8 cellular contexts compared by ENCODE assay signal in genomic region chr16:85570213-85570734, GRCh38. TPM values are rescaled to one million over a fixed set of nuclear protein-coding genes. Genes with fewer than 3 reads are reported as not detected.
DNase-seq lines count a peak whose midpoint lies in the region; ATAC-seq, FAIRE-seq and TF ChIP-seq lines count a peak whose summit lies in the region.

No MANE protein-coding gene starts in this region.

- peak; percentile 20 for ATAC-seq in central memory CD8-positive, alpha-beta T cell (replicated peaks; ENCODE audit: extremely low read depth, poor library complexity, severe bottlenecking)

- H3K27ac Mint-ChIP-seq in Calu3 (ENCODE audit: unreplicated experiment): no peak overlapping the region
- peak overlapping the region; percentile 70 for H3K27ac Mint-ChIP-seq in central memory CD8-positive, alpha-beta T cell (ENCODE audit: low read depth)

- TF ChIP-seq CTCF in Calu3 (IDR thresholded peaks at IDR 0.05; ENCODE audit: unreplicated experiment) (no peak), GM20000 (IDR thresholded peaks at IDR 0.05; ENCODE audit: extremely low read depth, missing control alignments) (no peak)

- H3K4me3 Mint-ChIP-seq in Calu3 (ENCODE audit: low read depth, unreplicated experiment): no peak overlapping the region
- peak overlapping the region; percentile 88 for H3K4me3 Mint-ChIP-seq in central memory CD8-positive, alpha-beta T cell

- no peaks in the 10 kb centered on the region for H3K9me3 Mint-ChIP-seq in Calu3 (ENCODE audit: low read depth, unreplicated experiment)
- no peaks in the 10 kb centered on the region for H3K9me3 Mint-ChIP-seq in central memory CD8-positive, alpha-beta T cell

- H3K27me3 Mint-ChIP-seq in Calu3 (ENCODE audit: unreplicated experiment): peaks cover 6% of the 10 kb centered on the region
- H3K27me3 Mint-ChIP-seq in central memory CD8-positive, alpha-beta T cell: no peaks in the 10 kb centered on the region

- no peak for TF ChIP-seq EP300 in Ishikawa (IDR thresholded peaks at IDR 0.05; ENCODE audit: borderline replicate concordance)

- FAIRE-seq in HTR-8/SVneo (lab: Jason Lieb, UNC): no peak

- H3K4me1 Mint-ChIP-seq in Calu3 (ENCODE audit: low read depth, unreplicated experiment): peaks cover 26% of the 10 kb centered on the region
- H3K4me1 Mint-ChIP-seq in central memory CD8-positive, alpha-beta T cell: peaks cover 72% of the 10 kb centered on the region

- DNase-seq in Calu3: peak; percentile 24
- DNase-seq in GM20000 (ENCODE audit: low spot score): peak; percentile 59
- no peak for DNase-seq in central memory CD8-positive, alpha-beta T cell (ENCODE audit: low spot score in 2 of 2)
- peak; percentile 30 for DNase-seq in stimulated activated CD8-positive, alpha-beta memory T cell treated with anti-CD3 and anti-CD28 coated beads, Interleukin-4, amount 100 ng/mL, for 24 hours (ENCODE audit: low read depth)
- no peak for DNase-seq in HTR-8/SVneo (ENCODE audit: insufficient read length, low spot score)
- no peak for DNase-seq in NCI-H2081 treated with DMSO at 0.1 percent for 48 hours (lab: John Stamatoyannopoulos, UW)
- no peak for DNase-seq in stimulated activated naive CD4-positive, alpha-beta T cell treated with Interleukin-2 at 50 U/mL for 16 hours (lab: John Stamatoyannopoulos, UW)

- no peak for TF ChIP-seq RAD21 in Ishikawa (IDR thresholded peaks at IDR 0.05; ENCODE audit: low read depth)

- BruUV-seq in Calu3 (replicated peaks; lab: Mats Ljungman, UMichigan): no TSS peak

- intact Hi-C loops in Calu3 (cut with micrococcal nuclease; ENCODE audit: unreplicated experiment): no loop called here

- no peaks in the 10 kb centered on the region for H3K36me3 Mint-ChIP-seq in Calu3 (ENCODE audit: insufficient read depth, unreplicated experiment)
- peaks cover 36% of the 10 kb centered on the region for H3K36me3 Mint-ChIP-seq in central memory CD8-positive, alpha-beta T cell (ENCODE audit: insufficient read depth)

- CTCF ChIA-PET in Calu3 (lab: Charles Lee): no interaction called here

TF ChIP-seq in Ishikawa, 13 proteins besides CTCF, POLR2A, EP300 and RAD21:
- TF ChIP-seq MAX (IDR thresholded peaks at IDR 0.05) (peak; percentile 49), EGR1 (IDR thresholded peaks at IDR 0.05) (peak; percentile 71), NFIC (IDR thresholded peaks at IDR 0.05) (no peak; the same call in 1 of the 2 replicates)

RNA-seq across cellular contexts. Expression of gene GSE1, which starts 42.8 kb away (rescaled TPM):
- total RNA-seq in Calu3 (2022): 45.3 and 46.2 TPM in 2 replicates

Comparison
In these comparisons a context has a peak if more than half of its experiments do, and no peak if none do; other contexts are left out.
1. DNase-seq: peak in Calu3 (single experiment), GM20000 (single experiment) and stimulated activated CD8-positive, alpha-beta memory T cell treated with anti-CD3 and anti-CD28 coated beads, Interleukin-4, amount 100 ng/mL, for 24 hours (single experiment); none in central memory CD8-positive, alpha-beta T cell (0 of 2), HTR-8/SVneo (single experiment), NCI-H2081 treated with DMSO at 0.1 percent for 48 hours (single experiment) and stimulated activated naive CD4-positive, alpha-beta T cell treated with Interleukin-2 at 50 U/mL for 16 hours (single experiment).